In genomic region chr7:63348755-63349408, GRCh38 we compare ENCODE assay signal across 7 cellular contexts.
DNase-seq lines count a peak whose midpoint lies in the region; ATAC-seq, FAIRE-seq and TF ChIP-seq lines count a peak whose summit lies in the region.
"Not testable (repeated sequence)": the region's sequence is repeated elsewhere in the genome, so short reads cannot be mapped to it uniquely, and the experiment has no call there.

No MANE protein-coding gene starts in this region.

- not testable (repeated sequence) for H3K4me3 ChIP-seq in right cardiac atrium (ENCODE audit: low read length); naive thymus-derived CD4-positive, alpha-beta T cell (ENCODE audit: low read length); sigmoid colon; upper lobe of right lung

- not testable (repeated sequence) for DNase-seq in HTR-8/SVneo (ENCODE audit: insufficient read length, low spot score)
- DNase-seq in activated effector memory CD4-positive, alpha-beta T cell treated with anti-CD3 and anti-CD28 coated beads, Interleukin-2, amount 50 U/mL, for 16 hours = peak; percentile 47
- DNase-seq in chondrocyte (ENCODE audit: low spot score) = peak; percentile 73
- DNase-seq in right cardiac atrium = peak in 2 of 3 donors; percentile 9 to 22
- peak in 1 of 9 donors; percentile 7 for DNase-seq in naive thymus-derived CD4-positive, alpha-beta T cell
- peak; percentile 53 for DNase-seq in sigmoid colon
- peak; percentile 55 for DNase-seq in upper lobe of right lung

- H3K27ac Mint-ChIP-seq in chondrocyte (ENCODE audit: unreplicated experiment); naive thymus-derived CD4-positive, alpha-beta T cell: not testable (repeated sequence)

- H3K9me3 Mint-ChIP-seq in chondrocyte (ENCODE audit: low read depth); naive thymus-derived CD4-positive, alpha-beta T cell: not testable (repeated sequence)

- not testable (repeated sequence) for TF ChIP-seq CTCF in chondrocyte (IDR thresholded peaks at IDR 0.05); sigmoid colon (IDR thresholded peaks at IDR 0.05); upper lobe of right lung (IDR thresholded peaks at IDR 0.05)

- TF ChIP-seq EP300 in sigmoid colon (IDR thresholded peaks at IDR 0.05) = not testable (repeated sequence)

- intact Hi-C loops in right cardiac atrium (cut with DNase I); naive thymus-derived CD4-positive, alpha-beta T cell (cut with micrococcal nuclease); sigmoid colon (cut with DNase I); upper lobe of right lung (cut with DNase I): not testable (repeated sequence)

- CTCF ChIA-PET in naive thymus-derived CD4-positive, alpha-beta T cell (lab: Charles Lee) = not testable (repeated sequence)

- not testable (repeated sequence) for H3K27me3 Mint-ChIP-seq in chondrocyte (ENCODE audit: low read depth); naive thymus-derived CD4-positive, alpha-beta T cell

- ATAC-seq in right cardiac atrium = peak in 1 of 2 donors; percentile 31
- peak; percentile 14 for ATAC-seq in naive thymus-derived CD4-positive, alpha-beta T cell
- peak; percentile 39 for ATAC-seq in upper lobe of right lung

- not testable (repeated sequence) for H3K4me3 Mint-ChIP-seq in chondrocyte (ENCODE audit: unreplicated experiment); naive thymus-derived CD4-positive, alpha-beta T cell

- POLR2A ChIA-PET in naive thymus-derived CD4-positive, alpha-beta T cell (lab: Charles Lee) = not testable (repeated sequence)

- not testable (repeated sequence) for TF ChIP-seq POLR2A in sigmoid colon (IDR thresholded peaks at IDR 0.05)

- not testable (repeated sequence) for H3K27ac ChIP-seq in right cardiac atrium (ENCODE audit: low read length); naive thymus-derived CD4-positive, alpha-beta T cell (ENCODE audit: low read depth, low read length); sigmoid colon; upper lobe of right lung

- FAIRE-seq in HTR-8/SVneo (lab: Jason Lieb, UNC) = peak; percentile 63

- not testable (repeated sequence) for H3K36me3 Mint-ChIP-seq in chondrocyte (ENCODE audit: low read depth); naive thymus-derived CD4-positive, alpha-beta T cell

- not testable (repeated sequence) for H3K36me3 ChIP-seq in naive thymus-derived CD4-positive, alpha-beta T cell (ENCODE audit: control insufficient read depth in 2 of 3, insufficient read depth in 3 of 3, low read length in 3 of 3); sigmoid colon; upper lobe of right lung

- H3K9me3 ChIP-seq in right cardiac atrium (ENCODE audit: control insufficient read depth, low read length); naive thymus-derived CD4-positive, alpha-beta T cell (ENCODE audit: control insufficient read depth in 2 of 3, low read length in 3 of 3); sigmoid colon; upper lobe of right lung: not testable (repeated sequence)

- WGBS in right cardiac atrium = 83% methylated on average over 17 of the region's 31 CpGs
- WGBS in sigmoid colon, 2 donors = 80 to 87% methylated on average over 17 to 18 of the region's 31 CpGs

- not testable (repeated sequence) for H3K27me3 ChIP-seq in right cardiac atrium (ENCODE audit: control insufficient read depth, insufficient read depth); naive thymus-derived CD4-positive, alpha-beta T cell (ENCODE audit: control insufficient read depth in 2 of 2, insufficient read depth in 2 of 2, low read length in 2 of 2); sigmoid colon; upper lobe of right lung

- H3K4me1 Mint-ChIP-seq in chondrocyte (ENCODE audit: low read depth); naive thymus-derived CD4-positive, alpha-beta T cell: not testable (repeated sequence)

- not testable (repeated sequence) for H3K4me1 ChIP-seq in right cardiac atrium (ENCODE audit: control insufficient read depth, insufficient read depth, low read length); naive thymus-derived CD4-positive, alpha-beta T cell (ENCODE audit: control insufficient read depth in 2 of 2, insufficient read depth in 2 of 2, low read length in 2 of 2); sigmoid colon; upper lobe of right lung
